1 cellular context compared by ENCODE assay signal in the genomic region with DNA sequence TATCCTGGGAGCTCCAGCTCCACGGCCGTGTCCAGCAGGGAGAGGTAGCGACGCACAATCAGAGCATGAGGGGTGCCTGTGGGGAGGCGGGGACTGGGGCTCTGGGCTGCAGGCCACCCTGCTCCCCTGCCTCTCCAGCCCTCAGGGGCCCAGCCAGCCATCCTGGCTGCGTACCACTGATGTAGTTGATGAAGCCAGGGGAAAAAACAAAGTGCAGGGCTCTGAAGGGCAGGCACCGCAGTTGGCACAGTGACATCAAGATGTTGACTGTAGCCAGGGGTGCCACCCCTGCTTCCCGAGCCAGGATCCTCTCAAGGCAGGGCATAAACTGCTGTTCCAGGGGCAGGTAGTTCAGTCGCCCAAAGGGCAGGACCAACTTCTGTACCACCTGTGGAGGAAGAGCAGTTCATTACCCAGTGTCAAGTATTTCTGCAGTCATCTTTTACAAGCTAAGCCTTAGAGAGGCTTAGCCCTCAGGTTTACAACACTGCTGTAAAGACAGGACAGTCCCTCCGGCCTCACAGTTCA.
TF ChIP-seq lines count a peak whose summit lies in the region.

No MANE protein-coding gene starts in this region.

TF ChIP-seq in H1, 55 proteins besides CTCF, POLR2A, EP300 and RAD21:
- TF ChIP-seq SUZ12 (IDR thresholded peaks at IDR 0.05; ENCODE audit: low read length) (no peak), JUND (IDR thresholded peaks at IDR 0.05; ENCODE audit: low read length) (no peak), SAP30 (IDR thresholded peaks at IDR 0.05; ENCODE audit: insufficient read depth, insufficient replicate concordance, low read length) (no peak), RXRA (IDR thresholded peaks at IDR 0.05; ENCODE audit: insufficient read depth, low read depth, low read length) (no peak), TAF7 (optimal IDR thresholded peaks at IDR 0.05; ENCODE audit: borderline replicate concordance, low read depth, low read length) (no peak), GABPA (IDR thresholded peaks at IDR 0.05; ENCODE audit: borderline replicate concordance, insufficient read depth, low read length) (no peak), CBX8 (IDR thresholded peaks at IDR 0.05; ENCODE audit: borderline replicate concordance, low read depth, low read length) (no peak), TEAD4 (IDR thresholded peaks at IDR 0.05; ENCODE audit: low read depth, low read length) (no peak), RNF2 (IDR thresholded peaks at IDR 0.05; ENCODE audit: borderline replicate concordance, low read depth, low read length, missing control alignments, poor library complexity, severe bottlenecking) (no peak), BCL11A (IDR thresholded peaks at IDR 0.05; ENCODE audit: low read depth in 2 of 2, low read length in 2 of 2) (no peak), KDM5A (IDR thresholded peaks at IDR 0.05; ENCODE audit: low read length) (no peak), SP1 (IDR thresholded peaks at IDR 0.05; ENCODE audit: low read depth, low read length) (no peak)
